In the genomic region with DNA sequence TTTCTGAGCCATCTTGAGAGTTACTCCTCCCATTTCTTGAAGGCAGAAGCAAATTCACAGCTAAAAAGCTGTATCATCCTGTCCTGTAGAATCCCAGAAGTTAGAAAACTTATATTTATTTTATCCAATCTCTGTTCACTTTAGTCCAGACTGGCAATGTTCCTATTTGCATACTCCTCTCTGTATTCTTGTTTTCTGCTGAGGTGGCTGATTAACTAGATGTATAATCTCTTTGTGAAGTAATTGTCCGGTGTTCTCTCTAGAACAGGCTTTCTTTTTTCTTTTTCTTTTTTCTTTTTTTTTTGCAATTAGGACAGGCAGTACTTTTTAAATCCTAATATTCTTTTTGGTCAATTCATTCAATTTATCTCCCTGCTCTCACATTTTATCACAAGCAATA, we compare ENCODE assay signal across 25 cellular contexts.
"Had no signal": no experiment of that assay in that cellular context is flagged by ENCODE, and none has a peak within 500 bp of the region (broad histone marks: within the 10 kb centered on the region; RNA-seq: fewer than 3 reads in every experiment).

No MANE protein-coding gene starts in this region.

- H3K4me1 ChIP-seq: Peyer's patch, SJCRH30 had no signal

- H3K27me3 ChIP-seq: Peyer's patch, SJCRH30 had no signal

- H3K4me3 ChIP-seq: PC-9, Peyer's patch, SJCRH30 had no signal

- H3K36me3 ChIP-seq: Peyer's patch, SJCRH30 had no signal

- H3K9me3 ChIP-seq: Peyer's patch, SJCRH30 had no signal

- H3K4me2 ChIP-seq: PC-9 had no signal

- H2AFZ ChIP-seq: PC-9 had no signal

- ATAC-seq: Right ventricle myocardium inferior, SK-N-SH treated with all-trans-retinoic acid at 6 μM for 48 hours had no signal

- FAIRE-seq: HTR-8/SVneo had no signal

- H3K27ac ChIP-seq: HL-60, PC-9, Peyer's patch, SJCRH30 had no signal

- DNase-seq: Karpas-422; KG1; MM.1S; NCI-H1092 treated with DMSO at 0.1 percent for 48 hours; NCI-H1436; NCI-H187; NCI-H2029; NCI-H2081 treated with DMSO at 0.1 percent for 48 hours; NCI-H2171; NCI-H226; NCI-H446; NCI-H510A; NCI-H524 treated with DMSO at 0.1 percent for 48 hours; NCI-H69; NCI-H774; NK-92 treated with Interleukin-12 subunit alpha and Interleukin-12 subunit beta, amount 100 ng/mL, for 24 hours; OCI-M1; PC-9; Peyer's patch; SHP77 treated with DMSO at 0.1 percent for 48 hours; SJCRH30 had no signal
